Comparison of ENCODE assay signal across 21 cellular contexts in the genomic region with DNA sequence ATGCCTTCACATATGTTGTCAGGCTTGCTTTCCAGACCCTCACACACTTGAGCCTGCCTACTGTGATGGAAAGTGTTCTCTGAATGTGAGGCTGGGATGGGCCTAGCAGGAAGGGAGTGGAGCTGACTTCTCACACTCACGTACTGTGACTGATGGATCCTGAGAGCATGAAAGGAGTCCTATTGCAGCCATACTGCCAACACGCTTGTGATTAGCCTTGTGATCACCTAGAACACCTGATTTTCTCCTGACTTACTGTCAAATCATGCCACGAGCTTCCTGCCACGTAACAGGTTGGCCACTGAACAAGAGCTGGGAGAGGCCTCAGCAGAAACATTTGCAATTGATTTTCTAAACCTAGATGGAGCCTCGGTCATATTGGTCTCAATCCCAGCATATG. TPM values are rescaled to one million over a fixed set of nuclear protein-coding genes. Genes with fewer than 3 reads are reported as not detected.
DNase-seq lines count a peak whose midpoint lies in the region; ATAC-seq, FAIRE-seq and TF ChIP-seq lines count a peak whose summit lies in the region.
"Had no signal": no experiment of that assay in that cellular context is flagged by ENCODE, and none has a peak within 500 bp of the region (broad histone marks: within the 10 kb centered on the region; RNA-seq: fewer than 3 reads in every experiment).

No MANE protein-coding gene starts in this region.

- no peaks in the 10 kb centered on the region for H3K79me2 ChIP-seq in astrocyte (ENCODE audit: insufficient read depth, low read length)

- H2AK5ac ChIP-seq in neuronal stem cell (ENCODE audit: low read depth, low read length): no peak overlapping the region

- peaks cover 29% of the 10 kb centered on the region for H3K4me1 Mint-ChIP-seq in astrocyte (ENCODE audit: low read depth, unreplicated experiment)
- H3K4me1 Mint-ChIP-seq: CD8-positive, alpha-beta memory T cell had no signal

- H4K91ac ChIP-seq in neuronal stem cell (ENCODE audit: low read depth, low read length, poor library complexity): no peak overlapping the region

- H3K79me1 ChIP-seq in neuronal stem cell (ENCODE audit: low read depth, low read length): no peaks in the 10 kb centered on the region

- no peaks in the 10 kb centered on the region for H3K27me3 ChIP-seq in right atrium auricular region
- H3K27me3 ChIP-seq in heart left ventricle: no peaks in the 10 kb centered on the region
- no peaks in the 10 kb centered on the region for H3K27me3 ChIP-seq in astrocyte (ENCODE audit: insufficient read depth, low read length)
- no peaks in the 10 kb centered on the region for H3K27me3 ChIP-seq in neuronal stem cell (ENCODE audit: control insufficient read depth in 3 of 3, insufficient read depth in 3 of 3, low read depth in 1 of 3, low read length in 3 of 3)

- peaks cover 80% of the 10 kb centered on the region for H3K36me3 ChIP-seq in right atrium auricular region
- H3K36me3 ChIP-seq in heart left ventricle: peaks cover 0 to 72% (median 59%) of the 10 kb centered on the region in 9 donors
- no peaks in the 10 kb centered on the region for H3K36me3 ChIP-seq in astrocyte (ENCODE audit: insufficient read depth, low read length)
- H3K36me3 ChIP-seq in neuronal stem cell (replicated peaks in 1 of 2; ENCODE audit: control insufficient read depth in 2 of 2, insufficient read depth in 2 of 2, low read length in 2 of 2): peaks cover 5 to 18% of the 10 kb centered on the region in 2 donors

- H2BK15ac ChIP-seq in neuronal stem cell (ENCODE audit: low read length): no peak overlapping the region

- no peak overlapping the region for H3K4ac ChIP-seq in neuronal stem cell (ENCODE audit: low read length)

- DNase-seq in right atrium auricular region (ENCODE audit: low spot score) (no peak), heart left ventricle (no peak), astrocyte (ENCODE audit: low read depth) (no peak), neuronal stem cell (ENCODE audit: low spot score) (no peak), lower leg skin (ENCODE audit: low spot score in 2 of 2) (no peak), KG1 (lab: John Stamatoyannopoulos, UW) (no peak)
- DNase-seq: CD8-positive, alpha-beta memory T cell; DMS79; H7; HFFc6; NCI-H1417; NCI-H187 treated with DMSO at 0.1 percent for 48 hours; NCI-H226; NCI-H524; NCI-H82; PC-3; RPMI8226 had no signal

- H3K27ac ChIP-seq in right atrium auricular region: peak overlapping the region; percentile 52 to 79
- H3K27ac ChIP-seq in heart left ventricle: peak overlapping the region in 2 of 12 donors; percentile 24 to 74
- no peak overlapping the region for H3K27ac ChIP-seq in astrocyte (ENCODE audit: low read depth, low read length)
- no peak overlapping the region for H3K27ac ChIP-seq in neuronal stem cell (replicated peaks; ENCODE audit: low read length)
- H3K27ac ChIP-seq: KMS-11 had no signal

- no peak overlapping the region for H3K14ac ChIP-seq in neuronal stem cell (ENCODE audit: low read length)

- no peak overlapping the region for H3K4me3 ChIP-seq in right atrium auricular region
- no peak overlapping the region for H3K4me3 ChIP-seq in heart left ventricle
- H3K4me3 ChIP-seq in astrocyte (ENCODE audit: insufficient read depth, low read depth, low read length): no peak overlapping the region
- H3K4me3 ChIP-seq in neuronal stem cell (ENCODE audit: low read length in 2 of 2): no peak overlapping the region
- no peak overlapping the region for H3K4me3 ChIP-seq in lower leg skin (ENCODE audit: low read depth, poor library complexity, severe bottlenecking)

- no peak overlapping the region for H4K8ac ChIP-seq in neuronal stem cell (ENCODE audit: low read depth, low read length)

- H3K9ac ChIP-seq in astrocyte (ENCODE audit: low read length): no peak overlapping the region
- peak overlapping the region; percentile 38 for H3K9ac ChIP-seq in neuronal stem cell (ENCODE audit: low read depth, low read length, poor library complexity)
- H3K9ac ChIP-seq: KMS-11 had no signal

- H2BK120ac ChIP-seq in neuronal stem cell (ENCODE audit: low read depth, low read length): no peak overlapping the region

- peak overlapping the region; percentile 69 for H3K27ac Mint-ChIP-seq in astrocyte (ENCODE audit: unreplicated experiment)
- H3K27ac Mint-ChIP-seq: HFFc6 had no signal

- no peaks in the 10 kb centered on the region for H3K9me3 ChIP-seq in right atrium auricular region
- no peaks in the 10 kb centered on the region for H3K9me3 ChIP-seq in heart left ventricle
- H3K9me3 ChIP-seq in astrocyte (ENCODE audit: insufficient read depth, low read depth, low read length): no peaks in the 10 kb centered on the region
- no peaks in the 10 kb centered on the region for H3K9me3 ChIP-seq in neuronal stem cell (replicated peaks in 1 of 2; ENCODE audit: control insufficient read depth in 2 of 2, insufficient read depth in 1 of 2, low read depth in 1 of 2, low read length in 2 of 2)

- WGBS in heart left ventricle, 4 donors: 84 to 88% (median 86%) methylated on average over 5 of the region's 5 CpGs
- WGBS in neuronal stem cell (ENCODE audit: extremely low coverage in 2 of 2, insufficient read length in 2 of 2, insufficient replicate concordance in 1 of 2), 2 donors: no CpG with 5 or more reads among the region's 5 CpGs
- 84 to 90% methylated on average over 5 of the region's 5 CpGs for WGBS in lower leg skin, 2 donors

- ATAC-seq in heart left ventricle (no peak), GM21390 (IDR thresholded peaks at IDR 0.05; ENCODE audit: unreplicated experiment) (no peak), GM19324 (IDR thresholded peaks at IDR 0.05; ENCODE audit: low FRiP score, unreplicated experiment) (no peak)
- ATAC-seq: HepG2, PC-3 had no signal

- TF ChIP-seq POLR2A in heart left ventricle (IDR thresholded peaks at IDR 0.05) (no peak), lower leg skin (IDR thresholded peaks at IDR 0.05) (no peak)

- H3K4me2 ChIP-seq in astrocyte (ENCODE audit: low read length) (no peak overlapping the region), neuronal stem cell (ENCODE audit: insufficient read depth, low read length, poor library complexity, severe bottlenecking) (no peak overlapping the region)
- H3K4me2 ChIP-seq: KMS-11 had no signal

- peaks cover 60% of the 10 kb centered on the region for H4K20me1 ChIP-seq in astrocyte (ENCODE audit: insufficient read depth, low read length)

- H3K4me1 ChIP-seq in right atrium auricular region: peaks cover 0 to 45% of the 10 kb centered on the region in 2 donors
- H3K4me1 ChIP-seq in heart left ventricle: peaks cover 0 to 46% (median 31%) of the 10 kb centered on the region in 12 donors
- H3K4me1 ChIP-seq in astrocyte (ENCODE audit: insufficient read depth, low read length): peaks cover 35% of the 10 kb centered on the region
- peaks cover 17 to 22% of the 10 kb centered on the region in 2 donors for H3K4me1 ChIP-seq in neuronal stem cell (ENCODE audit: control insufficient read depth in 2 of 2, insufficient read depth in 1 of 2, low read depth in 1 of 2, low read length in 2 of 2)

- no peak overlapping the region for H3K23ac ChIP-seq in neuronal stem cell (ENCODE audit: low read depth, low read length, poor library complexity)

- H2AFZ ChIP-seq in astrocyte (ENCODE audit: low read depth, low read length) (no peak overlapping the region), neuronal stem cell (ENCODE audit: low read length) (no peak overlapping the region)

- TF ChIP-seq CTCF in right atrium auricular region (IDR thresholded peaks at IDR 0.05): no peak
- TF ChIP-seq CTCF in heart left ventricle (IDR thresholded peaks at IDR 0.05): no peak
- TF ChIP-seq CTCF in astrocyte (IDR thresholded peaks at IDR 0.05; ENCODE audit: insufficient read depth, low read depth, low read length): no peak
- no peak for TF ChIP-seq CTCF in lower leg skin (IDR thresholded peaks at IDR 0.05)

- no peak overlapping the region for H2BK12ac ChIP-seq in neuronal stem cell (ENCODE audit: low read length)

- no peaks in the 10 kb centered on the region for H3K9me3 Mint-ChIP-seq in astrocyte (ENCODE audit: unreplicated experiment)
- H3K9me3 Mint-ChIP-seq: CD8-positive, alpha-beta memory T cell; HFFc6 had no signal

- no peaks in the 10 kb centered on the region for H3K27me3 Mint-ChIP-seq in astrocyte (ENCODE audit: low read depth, unreplicated experiment)
- H3K27me3 Mint-ChIP-seq: CD8-positive, alpha-beta memory T cell had no signal

- intact Hi-C loops in heart left ventricle (cut with DNase I): loop anchor here in 3 of 10 donors (5.0 to 10.0 kb wide), 2 partner anchors 46 to 48 kb away; no protein-coding TSS in a partner anchor
- intact Hi-C loops in lower leg skin (cut with DNase I; ENCODE audit: low total_unique reads): no loop called here

- FAIRE-seq in astrocyte (lab: Jason Lieb, UNC): no peak
- FAIRE-seq: HepG2 had no signal

- H3K36me3 Mint-ChIP-seq in astrocyte (ENCODE audit: low read depth, unreplicated experiment): peaks cover 23% of the 10 kb centered on the region

- H3K18ac ChIP-seq in neuronal stem cell (ENCODE audit: low read length): no peak overlapping the region

- no peak overlapping the region for H3K4me3 Mint-ChIP-seq in astrocyte (ENCODE audit: unreplicated experiment)
- H3K4me3 Mint-ChIP-seq: CD8-positive, alpha-beta memory T cell; HFFc6 had no signal

- H2BK5ac ChIP-seq in neuronal stem cell (ENCODE audit: low read length): no peak overlapping the region

RNA-seq across cellular contexts. Expression of a gene that starts 49.9 kb away (rescaled TPM):
- total RNA-seq in right atrium auricular region (10 to 100 TPM; 66.9 to 68.8 TPM), heart left ventricle (10 to 100 TPM; 18.8 to 51.6 (median 24.1) TPM), astrocyte (45.6 and 54.6 TPM in 2 replicates), lower leg skin (10 to 100 TPM; 37.5 to 55.9 (median 41.2) TPM)
- 10 to 100 TPM; 16.9 to 27.0 TPM for polyA plus RNA-seq in heart left ventricle
- polyA plus RNA-seq in neuronal stem cell (2013, experiment 1 of 2): 7.3 TPM
- polyA plus RNA-seq in neuronal stem cell (2013, experiment 2 of 2): 8.3 TPM

RNA-seq across cellular contexts. Expression of a gene that starts 50.0 kb away (rescaled TPM):
- total RNA-seq in right atrium auricular region (10 to 100 TPM; 10.5 to 11.4 TPM), heart left ventricle (10 to 100 TPM in 1 of 9 donors, 1 to 10 TPM in 8; 7.6 to 11.7 (median 8.6) TPM), astrocyte (12.2 and 18.0 TPM in 2 replicates), lower leg skin (10 to 100 TPM; 39.0 to 61.0 (median 49.2) TPM)
- 1 to 10 TPM; 6.1 to 6.7 TPM for polyA plus RNA-seq in heart left ventricle
- polyA plus RNA-seq in neuronal stem cell (2013, experiment 1 of 2): 5.4 TPM
- polyA plus RNA-seq in neuronal stem cell (2013, experiment 2 of 2): 4.4 TPM

Comparison
In these comparisons a context has a peak if more than half of its experiments do, and no peak if none do; other contexts are left out.
1. H3K27ac ChIP-seq: peak in right atrium auricular region (2 of 2); none in astrocyte (single experiment) and neuronal stem cell (single experiment).